Comparison of ENCODE assay signal across 18 cellular contexts in genomic region chr2:211457325-211457724, GRCh38.
DNase-seq lines count a peak whose midpoint lies in the region; ATAC-seq, FAIRE-seq and TF ChIP-seq lines count a peak whose summit lies in the region.
"Had no signal": no experiment of that assay in that cellular context is flagged by ENCODE, and none has a peak within 500 bp of the region (broad histone marks: within the 10 kb centered on the region; RNA-seq: fewer than 3 reads in every experiment).

No MANE protein-coding gene starts in this region.

- H3K4me3 Mint-ChIP-seq in T-helper 2 cell treated with Interferon-gamma antibody and Interleukin-4, amounts not matched to agents 5 μg/mL and 100 μg/mL, for 36 hours: no peak overlapping the region
- H3K4me3 Mint-ChIP-seq: CD14-positive monocyte, H9 had no signal

- DNase-seq in NCI-H748 (lab: John Stamatoyannopoulos, UW; ENCODE audit: unreplicated experiment): peak; percentile 15
- DNase-seq in NCI-H748 treated with DMSO at 0.1 percent for 48 hours (lab: John Stamatoyannopoulos, UW): no peak
- DNase-seq in NCI-H1436 treated with DMSO at 0.1 percent for 48 hours (lab: John Stamatoyannopoulos, UW): peak; percentile 22
- peak; percentile 92 for DNase-seq in NCI-H2227 treated with DMSO at 0.1 percent for 48 hours (lab: John Stamatoyannopoulos, UW)
- no peak for DNase-seq in upper lobe of right lung
- no peak for DNase-seq in T-helper 2 cell treated with Interferon-gamma antibody and Interleukin-4, amounts not matched to agents 5 μg/mL and 100 μg/mL, for 36 hours (ENCODE audit: low spot score)
- DNase-seq in mucosa of gallbladder (ENCODE audit: low spot score): no peak
- DNase-seq in HTR-8/SVneo (ENCODE audit: insufficient read length, low spot score): no peak
- DNase-seq: DND-41, H9, IMR-90, NCI-H1105, Peyer's patch had no signal

- H3K36me3 Mint-ChIP-seq in T-helper 2 cell treated with Interferon-gamma antibody and Interleukin-4, amounts not matched to agents 5 μg/mL and 100 μg/mL, for 36 hours (ENCODE audit: low read depth): no peaks in the 10 kb centered on the region
- H3K36me3 Mint-ChIP-seq: CD14-positive monocyte had no signal

- no peaks in the 10 kb centered on the region for H3K4me1 Mint-ChIP-seq in T-helper 2 cell treated with Interferon-gamma antibody and Interleukin-4, amounts not matched to agents 5 μg/mL and 100 μg/mL, for 36 hours (ENCODE audit: low read depth)
- H3K4me1 Mint-ChIP-seq: CD14-positive monocyte had no signal

- no peaks in the 10 kb centered on the region for H3K4me1 ChIP-seq in upper lobe of right lung
- H3K4me1 ChIP-seq: Peyer's patch, SJSA1 had no signal

- peak; percentile 79 for ATAC-seq in upper lobe of right lung
- ATAC-seq: GM12878 had no signal

- H3K4me3 ChIP-seq in upper lobe of right lung: no peak overlapping the region
- H3K4me3 ChIP-seq: GM12878, Peyer's patch, SJSA1 had no signal

- H3K27ac ChIP-seq in upper lobe of right lung: no peak overlapping the region
- H3K27ac ChIP-seq: KMS-11, Peyer's patch, SJSA1 had no signal

- H3K36me3 ChIP-seq in upper lobe of right lung: no peaks in the 10 kb centered on the region
- H3K36me3 ChIP-seq: Peyer's patch, SJSA1 had no signal

- H3K27ac Mint-ChIP-seq in T-helper 2 cell treated with Interferon-gamma antibody and Interleukin-4, amounts not matched to agents 5 μg/mL and 100 μg/mL, for 36 hours: no peak overlapping the region
- H3K27ac Mint-ChIP-seq: CD14-positive monocyte, H9 had no signal

- H3K9me3 ChIP-seq in upper lobe of right lung: no peaks in the 10 kb centered on the region
- H3K9me3 ChIP-seq: Peyer's patch, SJSA1 had no signal

- H3K9me3 Mint-ChIP-seq in T-helper 2 cell treated with Interferon-gamma antibody and Interleukin-4, amounts not matched to agents 5 μg/mL and 100 μg/mL, for 36 hours: no peaks in the 10 kb centered on the region
- H3K9me3 Mint-ChIP-seq: CD14-positive monocyte, H9 had no signal

- intact Hi-C loops in upper lobe of right lung (cut with DNase I): no loop called here

- no peaks in the 10 kb centered on the region for H3K27me3 Mint-ChIP-seq in T-helper 2 cell treated with Interferon-gamma antibody and Interleukin-4, amounts not matched to agents 5 μg/mL and 100 μg/mL, for 36 hours (ENCODE audit: low read depth)

- TF ChIP-seq CTCF in upper lobe of right lung (IDR thresholded peaks at IDR 0.05): no peak

- FAIRE-seq in HTR-8/SVneo (lab: Jason Lieb, UNC): no peak
- FAIRE-seq: A204.1, GM12878 had no signal

- no peaks in the 10 kb centered on the region for H3K27me3 ChIP-seq in upper lobe of right lung
- H3K27me3 ChIP-seq: Peyer's patch, SJSA1 had no signal

Comparison
In these comparisons a context has a peak if more than half of its experiments do, and no peak if none do; other contexts are left out.
1. DNase-seq: peak in NCI-H748 (single experiment), NCI-H1436 treated with DMSO at 0.1 percent for 48 hours (single experiment) and NCI-H2227 treated with DMSO at 0.1 percent for 48 hours (single experiment); none in NCI-H748 treated with DMSO at 0.1 percent for 48 hours (single experiment), upper lobe of right lung (single experiment), T-helper 2 cell treated with Interferon-gamma antibody and Interleukin-4, amounts not matched to agents 5 μg/mL and 100 μg/mL, for 36 hours (single experiment), mucosa of gallbladder (single experiment) and HTR-8/SVneo (single experiment).